In the genomic region with DNA sequence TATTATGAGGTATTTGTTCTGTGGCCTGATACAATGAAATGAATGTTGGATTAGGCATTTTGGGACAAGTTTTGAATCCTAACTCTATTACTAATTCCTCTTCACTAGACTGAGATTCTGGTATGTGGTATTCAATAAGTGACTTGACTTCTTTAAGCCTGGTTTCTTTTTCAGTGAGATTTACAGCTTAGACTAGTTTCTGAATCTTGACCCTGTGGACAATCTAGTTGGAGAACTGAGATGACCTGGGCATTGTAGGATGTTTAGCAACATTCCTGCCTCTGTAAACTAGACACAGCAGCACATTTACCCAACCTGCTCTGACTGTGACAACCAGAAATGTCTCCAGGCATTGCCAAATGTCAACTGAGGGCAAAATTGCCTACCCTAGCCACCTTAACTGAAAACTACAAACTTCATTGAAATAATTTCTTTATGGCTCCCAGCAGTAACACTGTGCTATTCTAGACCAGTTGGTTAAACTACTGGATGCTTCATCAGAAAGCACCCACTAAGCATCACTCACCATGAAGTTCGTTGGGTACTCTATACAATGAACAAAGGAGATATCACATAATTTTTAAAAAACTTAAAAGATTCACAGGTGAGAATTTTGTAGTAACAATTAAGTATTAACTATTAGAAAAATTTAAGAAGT, we compare ENCODE assay signal across 9 cellular contexts. TPM values are rescaled to one million over a fixed set of nuclear protein-coding genes. Genes with fewer than 3 reads are reported as not detected.
DNase-seq lines count a peak whose midpoint lies in the region; ATAC-seq, FAIRE-seq and TF ChIP-seq lines count a peak whose summit lies in the region.
"Had no signal": no experiment of that assay in that cellular context is flagged by ENCODE, and none has a peak within 500 bp of the region (broad histone marks: within the 10 kb centered on the region; RNA-seq: fewer than 3 reads in every experiment).

No MANE protein-coding gene starts in this region.

- peaks cover 88% of the 10 kb centered on the region for H3K4me1 Mint-ChIP-seq in activated T-cell treated with anti-CD3 and anti-CD28 coated beads, Interleukin-2, amount 50 U/mL, for 72 hours (ENCODE audit: low read depth)
- H3K4me1 Mint-ChIP-seq in type B pancreatic cell (ENCODE audit: unreplicated experiment): peaks cover 17% of the 10 kb centered on the region

- H4K5ac ChIP-seq in H1 (ENCODE audit: insufficient read length, low read depth, low read length): no peak overlapping the region

- no peaks in the 10 kb centered on the region for H3K23me2 ChIP-seq in H1 (ENCODE audit: low read depth, low read length)

- no peaks in the 10 kb centered on the region for H3K27me3 ChIP-seq in H1 (replicated peaks in 1 of 4; ENCODE audit: control insufficient read depth in 3 of 4, extremely low read depth in 1 of 4, insufficient read depth in 3 of 4, low read length in 3 of 4)
- H3K27me3 ChIP-seq: SJSA1 had no signal

- no peaks in the 10 kb centered on the region for H3K79me2 ChIP-seq in H1 (ENCODE audit: control insufficient read depth in 1 of 2, insufficient read depth in 2 of 2, low read length in 2 of 2)

- 0 out of 2 replicates have a peak overlapping the region, but pooled peaks have one; percentile 49 for H2AFZ ChIP-seq in H1 (ENCODE audit: low read length)

- no peak overlapping the region for H3K4me2 ChIP-seq in H1 (ENCODE audit: insufficient read depth in 1 of 2, low read depth in 2 of 2, low read length in 2 of 2)

- H4K91ac ChIP-seq in H1 (replicated peaks; ENCODE audit: insufficient read length, low read length): no peak overlapping the region

- no peaks in the 10 kb centered on the region for H3K9me3 ChIP-seq in KOPT-K1 (ENCODE audit: insufficient read depth, low read length, poor library complexity, severe bottlenecking)
- no peaks in the 10 kb centered on the region for H3K9me3 ChIP-seq in H1 (ENCODE audit: insufficient read depth in 2 of 2, low read depth in 1 of 2, low read length in 1 of 2)
- H3K9me3 ChIP-seq: SJSA1 had no signal

- no peak for TF ChIP-seq EP300 in H1 (IDR thresholded peaks at IDR 0.05; ENCODE audit: borderline replicate concordance in 1 of 2, low read depth in 2 of 2, low read length in 2 of 2)

- H3K36me3 Mint-ChIP-seq in activated T-cell treated with anti-CD3 and anti-CD28 coated beads, Interleukin-2, amount 50 U/mL, for 72 hours (ENCODE audit: insufficient read depth in 2 of 2): peaks cover 5 to 8% of the 10 kb centered on the region in 2 donors
- no peaks in the 10 kb centered on the region for H3K36me3 Mint-ChIP-seq in type B pancreatic cell

- no peak overlapping the region for H2BK5ac ChIP-seq in H1 (ENCODE audit: low read depth, low read length)

- H4K20me1 ChIP-seq in H1 (replicated peaks in 1 of 2; ENCODE audit: control insufficient read depth in 1 of 2, insufficient read depth in 2 of 2, low read length in 2 of 2): no peaks in the 10 kb centered on the region

- H4K8ac ChIP-seq in H1 (ENCODE audit: extremely low read depth, insufficient read depth, low read length): no peak overlapping the region

- H2BK20ac ChIP-seq in H1 (ENCODE audit: low read length): no peak overlapping the region

- H3K36me3 ChIP-seq in KOPT-K1 (ENCODE audit: insufficient read depth, low read length) (no peaks in the 10 kb centered on the region; the same call in 1 of the 2 replicates), H1 (ENCODE audit: control insufficient read depth in 2 of 4, insufficient read depth in 4 of 4, low read length in 3 of 4) (no peaks in the 10 kb centered on the region)
- H3K36me3 ChIP-seq: SJSA1 had no signal

- H3K4me1 ChIP-seq in H1 (replicated peaks in 1 of 4; ENCODE audit: control insufficient read depth in 3 of 4, insufficient read depth in 4 of 4, low read length in 3 of 4): no peaks in the 10 kb centered on the region

- no peaks in the 10 kb centered on the region for H3K79me1 ChIP-seq in H1 (ENCODE audit: low read depth, low read length)

- no peak for DNase-seq in activated T-cell treated with anti-CD3 and anti-CD28 coated beads, Interleukin-2, amount 50 U/mL, for 72 hours
- DNase-seq in activated T-cell treated with anti-CD3 and anti-CD28 coated beads, Interleukin-2, amount 50 U/mL, for 48 hours: no peak
- DNase-seq in H1 (ENCODE audit: low read depth in 1 of 2, low spot score in 2 of 2) (no peak), type B pancreatic cell (ENCODE audit: extremely low spot score, unreplicated experiment) (no peak), GOT3 (lab: John Stamatoyannopoulos, UW) (no peak)
- DNase-seq in stimulated activated CD4-positive, alpha-beta T cell treated with anti-CD3 and anti-CD28 coated beads, Interleukin-2, amount 100 ng/mL, for 24 hours: no peak

- H3K4me3 ChIP-seq in H1 (ENCODE audit: extremely low read depth in 1 of 4, insufficient read depth in 2 of 4, low read depth in 3 of 4, low read length in 4 of 4): no peak overlapping the region
- H3K4me3 ChIP-seq: SJSA1 had no signal

- 86% methylated on average over 1 of the region's 1 CpG; no CpG with 5 or more reads in 1 of the 2 experiments for WGBS in H1 (ENCODE audit: extremely low coverage in 1 of 2, insufficient coverage in 1 of 2, insufficient read length in 1 of 2, insufficient replicate concordance in 2 of 2, low coverage in 1 of 2, low lambda C conversion rate in 2 of 2, missing lambda C conversion rate in 1 of 2), 2 experiments

- no peak overlapping the region for H3K4ac ChIP-seq in H1 (replicated peaks; ENCODE audit: insufficient read length, low read depth, low read length)

- H3K56ac ChIP-seq in H1 (replicated peaks; ENCODE audit: insufficient read length, low read depth, low read length): no peak overlapping the region

- TF ChIP-seq POLR2A in H1 (IDR thresholded peaks at IDR 0.05; ENCODE audit: control extremely low read depth in 1 of 2, low read depth in 2 of 2, low read length in 2 of 2): no peak

- peak overlapping the region; percentile 99 for H3K27ac Mint-ChIP-seq in activated T-cell treated with anti-CD3 and anti-CD28 coated beads, Interleukin-2, amount 50 U/mL, for 72 hours
- H3K27ac Mint-ChIP-seq in type B pancreatic cell: peak overlapping the region; percentile 74

- TF ChIP-seq CTCF in H1 (IDR thresholded peaks at IDR 0.05; ENCODE audit: control extremely low read depth in 1 of 3, insufficient read depth in 1 of 3, low read depth in 1 of 3, low read length in 3 of 3): no peak
- TF ChIP-seq CTCF in type B pancreatic cell (conservative IDR thresholded peaks at IDR 0.05): no peak

- no peak for TF ChIP-seq RAD21 in H1 (IDR thresholded peaks at IDR 0.05 in 1 of 2, conservative IDR thresholded peaks at IDR 0.05 in 1 of 2; ENCODE audit: low read depth in 2 of 2, low read length in 2 of 2)

- no peak overlapping the region for H3K9ac ChIP-seq in H1 (replicated peaks in 1 of 4; ENCODE audit: extremely low read depth in 1 of 4, low read depth in 3 of 4, low read length in 3 of 4)

- H3K14ac ChIP-seq in H1 (ENCODE audit: insufficient read length): no peak overlapping the region

- POLR2A ChIA-PET in H1 (lab: Charles Lee; ENCODE audit: partially characterized antibody): no interaction called here

- H3K27ac ChIP-seq in KOPT-K1 (ENCODE audit: low read depth, low read length, poor library complexity, severe bottlenecking) (peak overlapping the region; percentile 83), H1 (ENCODE audit: low read depth, low read length) (no peak overlapping the region)
- H3K27ac ChIP-seq: SJSA1 had no signal

- H3K18ac ChIP-seq in H1 (ENCODE audit: extremely low read depth, low read length): no peak overlapping the region

- peak in 1 of 2 donors; percentile 35 for ATAC-seq in activated T-cell treated with anti-CD3 and anti-CD28 coated beads, Interleukin-2, amount 50 U/mL, for 72 hours (replicated peaks in 1 of 2)
- ATAC-seq in GM19463 (IDR thresholded peaks at IDR 0.05; ENCODE audit: unreplicated experiment): no peak

- no peaks in the 10 kb centered on the region for H3K9me3 Mint-ChIP-seq in activated T-cell treated with anti-CD3 and anti-CD28 coated beads, Interleukin-2, amount 50 U/mL, for 72 hours
- no peaks in the 10 kb centered on the region for H3K9me3 Mint-ChIP-seq in type B pancreatic cell

- FAIRE-seq in H1 (lab: Jason Lieb, UNC): no peak

- H3K23ac ChIP-seq in H1 (ENCODE audit: insufficient read length): no peak overlapping the region

- peak overlapping the region; percentile 76 to 84 for H3K4me3 Mint-ChIP-seq in activated T-cell treated with anti-CD3 and anti-CD28 coated beads, Interleukin-2, amount 50 U/mL, for 72 hours
- peak overlapping the region; percentile 18 for H3K4me3 Mint-ChIP-seq in type B pancreatic cell

- no peak overlapping the region for H2AK5ac ChIP-seq in H1 (ENCODE audit: low read depth, low read length)

- H2BK15ac ChIP-seq in H1 (ENCODE audit: low read length): no peak overlapping the region

- CTCF ChIA-PET in H1 (lab: Charles Lee; ENCODE audit: partially characterized antibody): no interaction called here

- no peaks in the 10 kb centered on the region for H3K27me3 Mint-ChIP-seq in activated T-cell treated with anti-CD3 and anti-CD28 coated beads, Interleukin-2, amount 50 U/mL, for 72 hours (ENCODE audit: low read depth)
- H3K27me3 Mint-ChIP-seq in type B pancreatic cell: no peaks in the 10 kb centered on the region

- H2BK12ac ChIP-seq in H1 (ENCODE audit: low read depth, low read length): no peak overlapping the region

- no peak overlapping the region for H2BK120ac ChIP-seq in H1 (replicated peaks; ENCODE audit: low read depth, low read length)

TF ChIP-seq in H1, 55 proteins besides CTCF, POLR2A, EP300 and RAD21 (continues in another document):
- TF ChIP-seq CTBP2 (IDR thresholded peaks at IDR 0.05; ENCODE audit: borderline replicate concordance, insufficient read depth, insufficient read length, low read length) (no peak), NRF1 (IDR thresholded peaks at IDR 0.05; ENCODE audit: low read depth, low read length) (no peak), SP2 (IDR thresholded peaks at IDR 0.05; ENCODE audit: low read length) (no peak)
- TF ChIP-seq, protein P1, sequence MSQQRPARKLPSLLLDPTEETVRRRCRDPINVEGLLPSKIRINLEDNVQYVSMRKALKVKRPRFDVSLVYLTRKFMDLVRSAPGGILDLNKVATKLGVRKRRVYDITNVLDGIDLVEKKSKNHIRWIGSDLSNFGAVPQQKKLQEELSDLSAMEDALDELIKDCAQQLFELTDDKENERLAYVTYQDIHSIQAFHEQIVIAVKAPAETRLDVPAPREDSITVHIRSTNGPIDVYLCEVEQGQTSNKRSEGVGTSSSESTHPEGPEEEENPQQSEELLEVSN (IDR thresholded peaks at IDR 0.05): no peak

RNA-seq across cellular contexts. Expression of a gene that starts 16.8 kb away (rescaled TPM):
- 100 to 1,000 TPM; 490 to 545 TPM for total RNA-seq in activated T-cell treated with anti-CD3 and anti-CD28 coated beads, Interleukin-2, amount 50 U/mL, for 72 hours
- total RNA-seq in H1 (2021; fragmentation: NEBNext Ultra II Directional; extraction: Animal tissue kit (Norgen Biotek cat#: 25700)): not detected in 2 replicates
- 0.05 TPM in 1 of 2 replicates, not detected in the other for polyA plus RNA-seq in H1 (2011; rRNA removed)
- polyA plus RNA-seq in H1 (2011; cell fraction: cytosol; rRNA removed): 0.09 TPM
- polyA plus RNA-seq in H1 (2011; cell fraction: nucleus; rRNA removed): not detected
- 0.10 TPM in 1 of 4 replicates, not detected in the others for polyA plus RNA-seq in H1 (2012, experiment 1 of 2)
- polyA plus RNA-seq in H1 (2012, experiment 2 of 2): not detected
- polyA plus RNA-seq in H1 (2013, experiment 1 of 2): 0.08 TPM
- polyA plus RNA-seq in H1 (2013, experiment 2 of 2): 0.09 TPM
- polyA minus RNA-seq in H1 (2011; rRNA and poly(A)+ RNA removed): not detected in 2 replicates
- polyA minus RNA-seq in H1 (2011; cell fraction: cytosol; rRNA and poly(A)+ RNA removed): not detected
- not detected for polyA minus RNA-seq in H1 (2011; cell fraction: nucleus; rRNA and poly(A)+ RNA removed)
- not detected in 2 replicates for total RNA-seq in type B pancreatic cell (ENCODE audit: low replicate concordance)
- total RNA-seq: SJSA1 had no signal

Comparison
In these comparisons a context has a peak if more than half of its experiments do, and no peak if none do; other contexts are left out.
1. RNA of a gene that starts 16.8 kb away (total RNA-seq): 490 to 545 TPM in activated T-cell treated with anti-CD3 and anti-CD28 coated beads, Interleukin-2, amount 50 U/mL, for 72 hours; not detected in H1 and not detected in type B pancreatic cell; every median in the first group is over 100 times any median in the second.